8 cellular contexts compared by ENCODE assay signal in genomic region chr7:32890010-32890552, GRCh38. TPM values are rescaled to one million over a fixed set of nuclear protein-coding genes. Genes with fewer than 3 reads are reported as not detected.
DNase-seq lines count a peak whose midpoint lies in the region; ATAC-seq, FAIRE-seq and TF ChIP-seq lines count a peak whose summit lies in the region.

No MANE protein-coding gene starts in this region.

- H3K27me3 Mint-ChIP-seq in CD8-positive, alpha-beta T cell (ENCODE audit: low read depth) = no peaks in the 10 kb centered on the region
- H3K27me3 Mint-ChIP-seq in activated naive CD8-positive, alpha-beta T cell treated with anti-CD3 and anti-CD28 coated beads for 36 hours = peaks cover 4% of the 10 kb centered on the region

- H3K27ac Mint-ChIP-seq in CD8-positive, alpha-beta T cell = peak overlapping the region; percentile 100
- peak overlapping the region; percentile 97 for H3K27ac Mint-ChIP-seq in activated naive CD8-positive, alpha-beta T cell treated with anti-CD3 and anti-CD28 coated beads for 36 hours

- no peaks in the 10 kb centered on the region for H3K36me3 ChIP-seq in CD8-positive, alpha-beta T cell (ENCODE audit: insufficient read depth, low read length)
- H3K36me3 ChIP-seq in iPS-15b (ENCODE audit: control insufficient read depth, insufficient read depth, low read length) (no peaks in the 10 kb centered on the region), spleen (no peaks in the 10 kb centered on the region)

- H3K9me3 Mint-ChIP-seq in CD8-positive, alpha-beta T cell = no peaks in the 10 kb centered on the region
- no peaks in the 10 kb centered on the region for H3K9me3 Mint-ChIP-seq in activated naive CD8-positive, alpha-beta T cell treated with anti-CD3 and anti-CD28 coated beads for 36 hours

- H3K36me3 Mint-ChIP-seq in CD8-positive, alpha-beta T cell = peaks cover 22% of the 10 kb centered on the region
- H3K36me3 Mint-ChIP-seq in activated naive CD8-positive, alpha-beta T cell treated with anti-CD3 and anti-CD28 coated beads for 36 hours = peaks cover 8% of the 10 kb centered on the region

- no peak for FAIRE-seq in HTR-8/SVneo (lab: Jason Lieb, UNC)

- TF ChIP-seq CTCF in CD8-positive, alpha-beta T cell (IDR thresholded peaks at IDR 0.05) = no peak
- TF ChIP-seq CTCF in spleen (IDR thresholded peaks at IDR 0.05 in 8 of 11, conservative IDR thresholded peaks at IDR 0.05 in 3 of 11) (no peak), GM10266 (IDR thresholded peaks at IDR 0.05; ENCODE audit: control insufficient read depth, insufficient read depth, low read depth, missing control alignments) (no peak)

- POLR2A ChIA-PET in CD8-positive, alpha-beta T cell (lab: Charles Lee) = interaction anchor here (0.8 to 5.6 kb wide), 11 partner anchors 12 to 394 kb away, joined by 3 to 36 read pairs (median 11); partner anchors contain the start of genes AVL9 and NT5C3A

- ATAC-seq in CD8-positive, alpha-beta T cell = no peak

- H3K9ac ChIP-seq in iPS-15b (ENCODE audit: low read depth, low read length) = peak overlapping the region; percentile 79

- H3K9me3 ChIP-seq in CD8-positive, alpha-beta T cell (ENCODE audit: low read length) = no peaks in the 10 kb centered on the region
- no peaks in the 10 kb centered on the region for H3K9me3 ChIP-seq in iPS-15b (ENCODE audit: control insufficient read depth, insufficient read depth, low read length)
- no peaks in the 10 kb centered on the region for H3K9me3 ChIP-seq in spleen

- H3K27ac ChIP-seq in CD8-positive, alpha-beta T cell (ENCODE audit: low read depth, low read length) = peak overlapping the region; percentile 95
- H3K27ac ChIP-seq in spleen = peak overlapping the region; percentile 96 to 99 (median 99)

- intact Hi-C loops in CD8-positive, alpha-beta T cell (cut with DNase I, micrococcal nuclease) = loop anchor here (1.0 to 5.0 kb wide), 6 partner anchors 21 to 399 kb away; partner anchors contain the start of genes RP9 (in 2 of the 2) and LSM5 (in 1 of the 2)
- intact Hi-C loops in spleen (cut with DNase I; ENCODE audit: low total_unique reads) = loop anchor here (10.0 kb wide), 1 partner anchor 175 kb away; the partner anchor contains the start of gene NT5C3A

- peak overlapping the region; percentile 98 for H3K4me3 Mint-ChIP-seq in CD8-positive, alpha-beta T cell
- peak overlapping the region; percentile 91 for H3K4me3 Mint-ChIP-seq in activated naive CD8-positive, alpha-beta T cell treated with anti-CD3 and anti-CD28 coated beads for 36 hours

- DNase-seq in CD8-positive, alpha-beta T cell = no peak
- peak; percentile 18 for DNase-seq in HTR-8/SVneo (ENCODE audit: insufficient read length, low spot score)
- DNase-seq in activated naive CD8-positive, alpha-beta T cell treated with anti-CD3 and anti-CD28 coated beads for 36 hours = no peak
- DNase-seq in spleen = no peak
- no peak for DNase-seq in GM10266 (ENCODE audit: extremely low spot score)
- no peak for DNase-seq in germinal center (ENCODE audit: low spot score)
- no peak for DNase-seq in islet precursor cell

- H3K4me3 ChIP-seq in CD8-positive, alpha-beta T cell (ENCODE audit: low read depth, low read length) = peak overlapping the region; percentile 59
- H3K4me3 ChIP-seq in iPS-15b (ENCODE audit: low read depth, low read length) (peak overlapping the region; percentile 94), spleen (peak overlapping the region; percentile 62 to 88 (median 74))

- H3K27me3 ChIP-seq in CD8-positive, alpha-beta T cell (ENCODE audit: insufficient read depth, low read length) = no peaks in the 10 kb centered on the region
- peaks cover 7% of the 10 kb centered on the region for H3K27me3 ChIP-seq in iPS-15b (ENCODE audit: control insufficient read depth, insufficient read depth, low read length)
- H3K27me3 ChIP-seq in spleen (replicated peaks in 1 of 7) = no peaks in the 10 kb centered on the region

- H3K4me1 Mint-ChIP-seq in CD8-positive, alpha-beta T cell (ENCODE audit: low read depth) = peaks cover 65% of the 10 kb centered on the region
- H3K4me1 Mint-ChIP-seq in activated naive CD8-positive, alpha-beta T cell treated with anti-CD3 and anti-CD28 coated beads for 36 hours = peaks cover 54% of the 10 kb centered on the region

- TF ChIP-seq POLR2A in spleen (IDR thresholded peaks at IDR 0.05) = no peak

- CTCF ChIA-PET in CD8-positive, alpha-beta T cell (lab: Charles Lee) = interaction anchor here (0.8 to 8.0 kb wide), 4 partner anchors 24 to 218 kb away, joined by 4 to 41 read pairs (median 14); no protein-coding TSS in a partner anchor

- 0 to 1% (median 0%) methylated on average over 7 of the region's 7 CpGs for WGBS in spleen, 5 donors

- peaks cover 49% of the 10 kb centered on the region for H3K4me1 ChIP-seq in CD8-positive, alpha-beta T cell (ENCODE audit: insufficient read depth, low read length)
- H3K4me1 ChIP-seq in iPS-15b (ENCODE audit: control insufficient read depth, insufficient read depth, low read length) = peaks cover 12% of the 10 kb centered on the region
- H3K4me1 ChIP-seq in spleen = peaks cover 46 to 74% (median 65%) of the 10 kb centered on the region in 6 donors

RNA-seq across cellular contexts. Expression of gene KBTBD2, which starts 1.5 kb away (rescaled TPM):
- total RNA-seq in CD8-positive, alpha-beta T cell = 10 to 100 TPM; 94.2 to 99.9 TPM
- 10 to 100 TPM; 20.9 to 22.7 TPM for total RNA-seq in activated naive CD8-positive, alpha-beta T cell treated with anti-CD3 and anti-CD28 coated beads for 36 hours
- 10 to 100 TPM; 57.4 to 80.8 (median 61.4) TPM for total RNA-seq in spleen
- 10 to 100 TPM; 15.6 to 19.1 (median 16.6) TPM for polyA plus RNA-seq in spleen
